9 cellular contexts compared by ENCODE assay signal in genomic region chr22:31626427-31627150, GRCh38. TPM values are rescaled to one million over a fixed set of nuclear protein-coding genes. Genes with fewer than 3 reads are reported as not detected.
A peak's percentile ranks its signal among the peaks of the same experiment; 100 is the strongest.
DNase-seq lines count a peak whose midpoint lies in the region; ATAC-seq and TF ChIP-seq lines count a peak whose summit lies in the region.
"Had no signal": no experiment of that assay in that cellular context is flagged by ENCODE, and none has a peak within 500 bp of the region (broad histone marks: within the 10 kb centered on the region; RNA-seq: fewer than 3 reads in every experiment).

No MANE protein-coding gene starts in this region.

- ATAC-seq in naive B cell (ENCODE audit: low read depth in 2 of 2): no peak

- H3K36me3 Mint-ChIP-seq in naive B cell: no peaks in the 10 kb centered on the region

- no peak for TF ChIP-seq CTCF in A673 (conservative IDR thresholded peaks at IDR 0.05; ENCODE audit: low read depth, low read length)

- H3K27ac ChIP-seq in A673 (ENCODE audit: low read depth, low read length, poor library complexity, severe bottlenecking) (peak overlapping the region; percentile 42), HUES6 (ENCODE audit: low read depth, low read length) (no peak overlapping the region)

- intact Hi-C loops in A673 (cut with micrococcal nuclease; ENCODE audit: unreplicated experiment): no loop called here

- CTCF ChIA-PET in A673 (lab: Charles Lee): no interaction called here

- H3K4me1 ChIP-seq in A673 (ENCODE audit: insufficient read depth, low read length, poor library complexity, severe bottlenecking) (peaks cover 5% of the 10 kb centered on the region), HUES6 (ENCODE audit: control insufficient read depth, insufficient read depth, low read length) (peaks cover 47% of the 10 kb centered on the region)

- POLR2A ChIA-PET in A673 (lab: Charles Lee; ENCODE audit: low non-redundant PET): no interaction called here

- no peaks in the 10 kb centered on the region for H3K9me3 Mint-ChIP-seq in naive B cell

- no peaks in the 10 kb centered on the region for H3K9me3 ChIP-seq in A673 (ENCODE audit: low read depth, low read length, poor library complexity, severe bottlenecking)
- no peaks in the 10 kb centered on the region for H3K9me3 ChIP-seq in HUES6 (ENCODE audit: control insufficient read depth, insufficient read depth, low read depth, low read length)
- H3K9me3 ChIP-seq: tibial nerve had no signal

- H3K9ac ChIP-seq in HUES6 (ENCODE audit: low read length): no peak overlapping the region

- H3K27me3 ChIP-seq in A673 (replicated peaks; ENCODE audit: insufficient read depth, low read depth, low read length, poor library complexity) (no peaks in the 10 kb centered on the region), HUES6 (ENCODE audit: control insufficient read depth, insufficient read depth, low read length) (no peaks in the 10 kb centered on the region)
- H3K27me3 ChIP-seq: tibial nerve had no signal

- peak overlapping the region in 5 of 6 donors; percentile 37 to 65 (median 56) for H3K27ac Mint-ChIP-seq in naive B cell

- DNase-seq in A673 (ENCODE audit: low spot score) (no peak), cerebellar nuclear complex (lab: John Stamatoyannopoulos, UW) (peak; percentile 86), naive B cell (no peak), ecto neural progenitor cell (ENCODE audit: low spot score) (no peak), AML-193 (lab: John Stamatoyannopoulos, UW) (no peak), NCI-H2227 treated with DMSO at 0.1 percent for 48 hours (lab: John Stamatoyannopoulos, UW) (no peak)
- DNase-seq in stimulated activated CD4-positive, alpha-beta T cell treated with anti-CD3 and anti-CD28 coated beads, Interleukin-4, amount 100 ng/mL, for 1 hour: no peak

- peaks cover 42 to 55% (median 44%) of the 10 kb centered on the region in 3 donors for H3K4me1 Mint-ChIP-seq in naive B cell

- peak overlapping the region in 1 of 8 donors; percentile 51 for H3K4me3 Mint-ChIP-seq in naive B cell

- peaks cover 3% of the 10 kb centered on the region for H3K36me3 ChIP-seq in A673 (ENCODE audit: insufficient read depth, low read length, poor library complexity, severe bottlenecking)
- peaks cover 23% of the 10 kb centered on the region for H3K36me3 ChIP-seq in HUES6 (ENCODE audit: control insufficient read depth, insufficient read depth, low read length)

- H3K4me3 ChIP-seq in A673 (ENCODE audit: low read depth, low read length, poor library complexity, severe bottlenecking) (no peak overlapping the region), HUES6 (ENCODE audit: low read depth, low read length) (peak overlapping the region; percentile 29; the same call in 1 of the 2 replicates)

- BruUV-seq in A673 (replicated peaks; lab: Mats Ljungman, UMichigan): no TSS peak

- H3K27me3 Mint-ChIP-seq in naive B cell: no peaks in the 10 kb centered on the region

RNA-seq across cellular contexts. Expression of gene PISD, which starts 35.4 kb away (rescaled TPM):
- total RNA-seq in A673 (2021): 39.0 and 40.8 TPM in 2 replicates
- polyA plus RNA-seq in naive B cell (ENCODE audit: low read depth in 6 of 6): 10 to 100 TPM; 14.9 to 23.1 (median 18.9) TPM

Comparison
In these comparisons a context has a peak if more than half of its experiments do, and no peak if none do; other contexts are left out.
1. DNase-seq: peak in cerebellar nuclear complex (2 of 2); none in A673 (single experiment), naive B cell (single experiment), ecto neural progenitor cell (single experiment), stimulated activated CD4-positive, alpha-beta T cell treated with anti-CD3 and anti-CD28 coated beads, Interleukin-4, amount 100 ng/mL, for 1 hour (single experiment), AML-193 (0 of 2) and NCI-H2227 treated with DMSO at 0.1 percent for 48 hours (single experiment).